ENCODE assay signal across 8 cellular contexts in genomic region chr10:58266003-58266825, GRCh38. TPM values are rescaled to one million over a fixed set of nuclear protein-coding genes. Genes with fewer than 3 reads are reported as not detected.
A peak's percentile ranks its signal among the peaks of the same experiment; 100 is the strongest.
DNase-seq lines count a peak whose midpoint lies in the region; ATAC-seq and TF ChIP-seq lines count a peak whose summit lies in the region.

No MANE protein-coding gene starts in this region.

- peak overlapping the region; percentile 89 for H3K4me3 ChIP-seq in PC-3 (ENCODE audit: low read length)
- H3K4me3 ChIP-seq in mammary epithelial cell (replicated peaks in 1 of 3; ENCODE audit: insufficient read depth in 1 of 3, low read depth in 2 of 3, low read length in 3 of 3) = peak overlapping the region; percentile 60 to 97 (median 89)
- H3K4me3 ChIP-seq in right lobe of liver = peak overlapping the region; percentile 63 to 77 (median 66)

- peak overlapping the region; percentile 95 for H3K4me2 ChIP-seq in PC-3 (ENCODE audit: low read length)
- peak overlapping the region; percentile 96 for H3K4me2 ChIP-seq in mammary epithelial cell (ENCODE audit: insufficient read depth, low read depth, low read length)

- dilution Hi-C loops in mammary epithelial cell (cut with HindIII; ENCODE audit: low sequenced_read_pairs) = loop anchor here (5.0 kb wide), 1 partner anchor 89 kb away; no protein-coding TSS in a partner anchor

- intact Hi-C loops in PC-3 (cut with micrococcal nuclease) = loop anchor here (2.0 kb wide), 1 partner anchor 29 kb away; no protein-coding TSS in a partner anchor
- intact Hi-C loops in mammary epithelial cell (cut with micrococcal nuclease) = loop anchor here (5.0 kb wide), 2 partner anchors 39 to 569 kb away; no protein-coding TSS in a partner anchor
- intact Hi-C loops in right lobe of liver (cut with DNase I) = no loop called here

- H3K9me2 ChIP-seq in PC-3 (replicated peaks; ENCODE audit: low read length) = no peaks in the 10 kb centered on the region

- CTCF ChIA-PET in PC-3 (lab: Charles Lee) (interaction anchor here (0.7 kb wide), 1 partner anchor 89 kb away, joined by 3 read pairs; no protein-coding TSS in a partner anchor), mammary epithelial cell (lab: Charles Lee; ENCODE audit: low non-redundant PET) (no interaction called here)

- H2AFZ ChIP-seq in PC-3 (ENCODE audit: low read length) = peak overlapping the region; percentile 95
- peak overlapping the region; percentile 100 for H2AFZ ChIP-seq in mammary epithelial cell (ENCODE audit: low read depth, low read length)

- TF ChIP-seq POLR2A in right lobe of liver (IDR thresholded peaks at IDR 0.05) = peak; percentile 38

- H3K27me3 ChIP-seq in PC-3 (ENCODE audit: low read length) (no peaks in the 10 kb centered on the region), mammary epithelial cell (ENCODE audit: insufficient read depth, low read length) (no peaks in the 10 kb centered on the region), right lobe of liver (no peaks in the 10 kb centered on the region)

- in situ Hi-C loops in mammary epithelial cell (cut with MboI; ENCODE audit: low sequenced_read_pairs in 2 of 2) = no loop called here

- no peak for TF ChIP-seq CTCF in PC-3 (conservative IDR thresholded peaks at IDR 0.05; ENCODE audit: low read depth, low read length)
- no peak for TF ChIP-seq CTCF in mammary epithelial cell (conservative IDR thresholded peaks at IDR 0.05 in 1 of 2, IDR thresholded peaks at IDR 0.05 in 1 of 2; ENCODE audit: extremely low read depth in 1 of 2, insufficient read depth in 1 of 2, low read depth in 1 of 2, low read length in 2 of 2)
- TF ChIP-seq CTCF in right lobe of liver (IDR thresholded peaks at IDR 0.05) = no peak

- no peaks in the 10 kb centered on the region for H3K36me3 ChIP-seq in PC-3 (ENCODE audit: low read depth, low read length)
- H3K36me3 ChIP-seq in mammary epithelial cell (ENCODE audit: insufficient read depth, low read length) = no peaks in the 10 kb centered on the region
- no peaks in the 10 kb centered on the region for H3K36me3 ChIP-seq in right lobe of liver

- H3F3A ChIP-seq in PC-3 (ENCODE audit: low read length, unreplicated experiment) = no peaks in the 10 kb centered on the region

- peaks cover 68% of the 10 kb centered on the region for H3K79me2 ChIP-seq in PC-3 (ENCODE audit: low read length)
- peaks cover 65% of the 10 kb centered on the region for H3K79me2 ChIP-seq in mammary epithelial cell (ENCODE audit: insufficient read depth, low read length)

- H4K20me1 ChIP-seq in PC-3 (ENCODE audit: low read length) (0 out of 2 replicates have a peak, but pooled peaks cover 8% of the 10 kb centered on the region), mammary epithelial cell (ENCODE audit: insufficient read depth, low read length) (no peaks in the 10 kb centered on the region)

- POLR2A ChIA-PET in PC-3 (lab: Charles Lee; ENCODE audit: unreplicated experiment) = no interaction called here

- peak; percentile 23 for DNase-seq in DMS153 treated with DMSO at 0.1 percent for 48 hours (lab: John Stamatoyannopoulos, UW; ENCODE audit: unreplicated experiment)
- no peak for DNase-seq in DMS153 (lab: John Stamatoyannopoulos, UW)
- DNase-seq in PC-3 = peak; percentile 64
- peak; percentile 65 for DNase-seq in mammary epithelial cell
- DNase-seq in right lobe of liver = no peak
- DNase-seq in substantia nigra (lab: John Stamatoyannopoulos, UW) = no peak
- no peak for DNase-seq in GM19238 (ENCODE audit: insufficient read length, low spot score)

- H3K27ac ChIP-seq in PC-3 (ENCODE audit: low read length) (peak overlapping the region; percentile 7), mammary epithelial cell (ENCODE audit: insufficient read depth, low read depth, low read length) (peak overlapping the region; percentile 93), right lobe of liver (peak overlapping the region; percentile 82 to 90 (median 83)), substantia nigra (ENCODE audit: low read depth, low read length, poor library complexity, severe bottlenecking) (peak overlapping the region; percentile 88)

- H3K4me1 ChIP-seq in PC-3 (ENCODE audit: insufficient read depth, low read length) (peaks cover 19% of the 10 kb centered on the region), mammary epithelial cell (ENCODE audit: insufficient read depth, low read length) (peaks cover 8% of the 10 kb centered on the region), right lobe of liver (peaks cover 0 to 19% (median 6%) of the 10 kb centered on the region in 4 donors)

- peak; percentile 19 for ATAC-seq in HG02571 (IDR thresholded peaks at IDR 0.05; ENCODE audit: unreplicated experiment)
- no peak for ATAC-seq in PC-3
- peak in 1 of 4 donors; percentile 14 for ATAC-seq in right lobe of liver

- WGBS in mammary epithelial cell (ENCODE audit: low coverage, missing lambda C conversion rate) = 16% methylated on average over 14 of the region's 14 CpGs
- WGBS in right lobe of liver (ENCODE audit: insufficient coverage, low coverage, low lambda C conversion rate, missing lambda C conversion rate) = under 1% methylated on average over 14 of the region's 14 CpGs

- H3K9ac ChIP-seq in PC-3 (ENCODE audit: low read length) = peak overlapping the region; percentile 43
- peak overlapping the region; percentile 85 for H3K9ac ChIP-seq in mammary epithelial cell (ENCODE audit: insufficient read depth, low read length)

- no peaks in the 10 kb centered on the region for H3K9me3 ChIP-seq in PC-3 (ENCODE audit: low read length)
- H3K9me3 ChIP-seq in mammary epithelial cell (replicated peaks; ENCODE audit: insufficient read depth, low read length) = no peaks in the 10 kb centered on the region
- H3K9me3 ChIP-seq in right lobe of liver = no peaks in the 10 kb centered on the region

- BruUV-seq in PC-3 (replicated peaks; lab: Mats Ljungman, UMichigan) = no TSS peak
- BruUV-seq in mammary epithelial cell (replicated peaks; lab: Mats Ljungman, UMichigan) = TSS peak; percentile 26

RNA-seq across cellular contexts. Expression of gene IPMK, which starts 1.5 kb away (rescaled TPM):
- total RNA-seq in PC-3 (2014; rRNA removed) = 7.1 and 8.4 TPM in 2 replicates
- total RNA-seq in mammary epithelial cell = 1 to 10 TPM; 5.0 to 8.7 TPM
- polyA plus RNA-seq in mammary epithelial cell = 1.5 TPM
- 3.2 TPM for polyA minus RNA-seq in mammary epithelial cell
- total RNA-seq in right lobe of liver = 1 to 10 TPM; 2.8 to 8.1 (median 4.7) TPM

RNA-seq across cellular contexts. Expression of gene CISD1, which starts 2.7 kb away (rescaled TPM):
- total RNA-seq in PC-3 (2014; rRNA removed) = 57.1 and 68.8 TPM in 2 replicates
- total RNA-seq in mammary epithelial cell = 10 to 100 TPM; 21.0 to 39.6 TPM
- 37.5 TPM for polyA plus RNA-seq in mammary epithelial cell
- polyA minus RNA-seq in mammary epithelial cell = 5.3 TPM
- total RNA-seq in right lobe of liver = 10 to 100 TPM; 25.2 to 40.9 (median 26.4) TPM

Comparison
In these comparisons a context has a peak if more than half of its experiments do, and no peak if none do; other contexts are left out.
1. DNase-seq: peak in DMS153 treated with DMSO at 0.1 percent for 48 hours (single experiment), PC-3 (single experiment) and mammary epithelial cell (single experiment); none in DMS153 (single experiment), right lobe of liver (0 of 3), substantia nigra (0 of 49) and GM19238 (single experiment).
2. H3K27ac ChIP-seq: peak in every context shown above with its lines; median percentile 93 in mammary epithelial cell; 88 in substantia nigra; 83 in right lobe of liver; 7 in PC-3.
3. intact Hi-C loops: an anchor here in PC-3 (2.0 kb wide) and mammary epithelial cell (5.0 kb wide); none called in right lobe of liver.
4. Peak in every context shown above with its lines, with median percentiles within 50 percentile points of each other: H3K4me3 ChIP-seq.